23 cellular contexts compared by ENCODE assay signal in the genomic region with DNA sequence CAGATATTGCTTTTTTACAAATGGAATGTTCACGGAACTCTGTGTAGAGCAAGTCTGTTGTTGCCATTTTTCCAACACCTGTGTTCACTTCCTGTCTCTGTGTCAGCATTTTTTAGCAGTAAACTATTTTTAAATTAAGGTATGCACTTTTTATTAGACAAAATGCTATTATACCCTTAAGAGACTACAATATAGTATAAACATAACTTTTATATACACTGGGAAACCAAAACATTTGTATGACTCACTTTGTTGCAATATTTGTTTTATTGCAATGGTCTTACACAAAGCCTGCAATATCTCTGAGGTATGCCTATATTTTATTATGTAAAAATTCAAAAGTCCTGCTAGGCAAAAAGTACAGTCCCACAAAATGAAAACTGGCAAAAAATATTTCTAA. TPM values are rescaled to one million over a fixed set of nuclear protein-coding genes. Genes with fewer than 3 reads are reported as not detected.
DNase-seq lines count a peak whose midpoint lies in the region; FAIRE-seq and TF ChIP-seq lines count a peak whose summit lies in the region.
"Had no signal": no experiment of that assay in that cellular context is flagged by ENCODE, and none has a peak within 500 bp of the region (broad histone marks: within the 10 kb centered on the region; RNA-seq: fewer than 3 reads in every experiment).

No MANE protein-coding gene starts in this region.

- no peaks in the 10 kb centered on the region for H3K9me3 ChIP-seq in small intestine (ENCODE audit: control insufficient read depth, low read depth)
- H3K9me3 ChIP-seq: left ventricle myocardium inferior, suprapubic skin, uterus had no signal

- WGBS in small intestine, 3 donors = 39 to 60% (median 51%) methylated on average over 1 of the region's 1 CpG

- no peak for FAIRE-seq in small intestine (lab: Jason Lieb, UNC)

- H3K4me3 ChIP-seq in foreskin fibroblast (ENCODE audit: low read depth in 1 of 2, low read length in 2 of 2) = no peak overlapping the region
- no peak overlapping the region for H3K4me3 ChIP-seq in small intestine (ENCODE audit: low read depth in 1 of 2, low read length in 2 of 2)
- H3K4me3 ChIP-seq: hepatocyte, left ventricle myocardium inferior, suprapubic skin, uterus had no signal

- peaks cover 0 to 8% (median 0%) of the 10 kb centered on the region in 3 donors for H3K36me3 Mint-ChIP-seq in immature natural killer cell
- H3K36me3 Mint-ChIP-seq: CD4-positive, CD25-positive, alpha-beta regulatory T cell; natural killer cell treated with Interleukin-12 subunit alpha and Interleukin-12 subunit beta and Interleukin-15 and Interleukin-18, amount 100 ng/mL, for 72 hours; stimulated activated naive B cell treated with anti-CD40 and anti-IgM and Interleukin-4, amounts not matched to agents 10 μg/mL and 1 μg/mL and 100 μg/mL, for 72 hours; WTC11 had no signal

- H3K27me3 ChIP-seq in small intestine (ENCODE audit: control insufficient read depth in 2 of 2, insufficient read depth in 2 of 2, low read length in 2 of 2) = no peaks in the 10 kb centered on the region
- H3K27me3 ChIP-seq: hepatocyte, suprapubic skin, uterus had no signal

- H3K4me1 ChIP-seq in small intestine (ENCODE audit: control insufficient read depth in 2 of 2, insufficient read depth in 1 of 2, low read depth in 1 of 2, low read length in 1 of 2) = no peaks in the 10 kb centered on the region
- H3K4me1 ChIP-seq: left ventricle myocardium inferior, suprapubic skin, uterus had no signal

- H3K27me3 Mint-ChIP-seq in immature natural killer cell (ENCODE audit: low read depth in 3 of 3) = peaks cover 0 to 1% (median 0%) of the 10 kb centered on the region in 3 donors
- H3K27me3 Mint-ChIP-seq: stimulated activated naive B cell treated with anti-CD40 and anti-IgM and Interleukin-4, amounts not matched to agents 10 μg/mL and 1 μg/mL and 100 μg/mL, for 72 hours had no signal

- H3K27ac ChIP-seq in small intestine (ENCODE audit: low read depth in 1 of 2, low read length in 1 of 2) = no peak overlapping the region
- H3K27ac ChIP-seq: hepatocyte, KMS-11, left ventricle myocardium inferior, suprapubic skin, uterus had no signal

- no peak overlapping the region for H3K27ac Mint-ChIP-seq in immature natural killer cell
- H3K27ac Mint-ChIP-seq: CD4-positive, CD25-positive, alpha-beta regulatory T cell; natural killer cell treated with Interleukin-12 subunit alpha and Interleukin-12 subunit beta and Interleukin-15 and Interleukin-18, amount 100 ng/mL, for 72 hours; stimulated activated naive B cell treated with anti-CD40 and anti-IgM and Interleukin-4, amounts not matched to agents 10 μg/mL and 1 μg/mL and 100 μg/mL, for 72 hours had no signal

- no peak for TF ChIP-seq CTCF in foreskin fibroblast (IDR thresholded peaks at IDR 0.05; ENCODE audit: low read depth, low read length)

- no peaks in the 10 kb centered on the region for H3K4me1 Mint-ChIP-seq in immature natural killer cell
- H3K4me1 Mint-ChIP-seq: CD4-positive, CD25-positive, alpha-beta regulatory T cell had no signal

- DNase-seq in EL (peak; percentile 27), LoVo (ENCODE audit: low spot score) (peak; percentile 23), amniotic epithelial cell (ENCODE audit: low read depth) (peak; percentile 49), foreskin fibroblast (peak; percentile 14 to 54), SKM-1 (lab: John Stamatoyannopoulos, UW; ENCODE audit: unreplicated experiment) (no peak), immature natural killer cell (no peak), small intestine (no peak), Ammon's horn (ENCODE audit: low spot score) (no peak)
- DNase-seq: activated naive CD4-positive, alpha-beta T cell treated with anti-CD3 and anti-CD28 coated beads, Interleukin-2, amount 50 U/mL, for 16 hours; anterior cingulate cortex; caudate nucleus; CD4-positive, CD25-positive, alpha-beta regulatory T cell; foreskin melanocyte; left ventricle myocardium inferior; NCI-H187; stimulated activated CD4-positive, alpha-beta T cell treated with anti-CD3 and anti-CD28 coated beads, Interleukin-2, amount 100 ng/mL, for 48 hours; stimulated activated naive B cell treated with anti-CD40 and anti-IgM and Interleukin-4, amounts not matched to agents 10 μg/mL and 1 μg/mL and 100 μg/mL, for 72 hours; uterus had no signal

- no peak overlapping the region for H3K4me3 Mint-ChIP-seq in immature natural killer cell
- H3K4me3 Mint-ChIP-seq: CD4-positive, CD25-positive, alpha-beta regulatory T cell; natural killer cell treated with Interleukin-12 subunit alpha and Interleukin-12 subunit beta and Interleukin-15 and Interleukin-18, amount 100 ng/mL, for 72 hours; stimulated activated naive B cell treated with anti-CD40 and anti-IgM and Interleukin-4, amounts not matched to agents 10 μg/mL and 1 μg/mL and 100 μg/mL, for 72 hours; WTC11 had no signal

- H3K36me3 ChIP-seq in small intestine (ENCODE audit: control insufficient read depth in 2 of 2, insufficient read depth in 2 of 2, low read length in 2 of 2) = no peaks in the 10 kb centered on the region
- H3K36me3 ChIP-seq: left ventricle myocardium inferior, suprapubic skin, uterus had no signal

- H3K9me3 Mint-ChIP-seq in immature natural killer cell = no peaks in the 10 kb centered on the region
- H3K9me3 Mint-ChIP-seq: CD4-positive, CD25-positive, alpha-beta regulatory T cell; natural killer cell treated with Interleukin-12 subunit alpha and Interleukin-12 subunit beta and Interleukin-15 and Interleukin-18, amount 100 ng/mL, for 72 hours; stimulated activated naive B cell treated with anti-CD40 and anti-IgM and Interleukin-4, amounts not matched to agents 10 μg/mL and 1 μg/mL and 100 μg/mL, for 72 hours; WTC11 had no signal

RNA-seq across cellular contexts. Expression of a gene that starts 39.8 kb away (rescaled TPM):
- polyA plus RNA-seq in immature natural killer cell (not detected), small intestine (1 to 10 TPM in 1 of 3 donors, under 1 TPM in 2; under 0.01 to 4.9 (median 0.81) TPM)

Comparison
In these comparisons a context has a peak if more than half of its experiments do, and no peak if none do; other contexts are left out.
1. DNase-seq: peak in EL (single experiment), LoVo (single experiment), amniotic epithelial cell (single experiment) and foreskin fibroblast (2 of 2); none in SKM-1 (single experiment), immature natural killer cell (0 of 3), small intestine (single experiment) and Ammon's horn (single experiment).